In the genomic region with DNA sequence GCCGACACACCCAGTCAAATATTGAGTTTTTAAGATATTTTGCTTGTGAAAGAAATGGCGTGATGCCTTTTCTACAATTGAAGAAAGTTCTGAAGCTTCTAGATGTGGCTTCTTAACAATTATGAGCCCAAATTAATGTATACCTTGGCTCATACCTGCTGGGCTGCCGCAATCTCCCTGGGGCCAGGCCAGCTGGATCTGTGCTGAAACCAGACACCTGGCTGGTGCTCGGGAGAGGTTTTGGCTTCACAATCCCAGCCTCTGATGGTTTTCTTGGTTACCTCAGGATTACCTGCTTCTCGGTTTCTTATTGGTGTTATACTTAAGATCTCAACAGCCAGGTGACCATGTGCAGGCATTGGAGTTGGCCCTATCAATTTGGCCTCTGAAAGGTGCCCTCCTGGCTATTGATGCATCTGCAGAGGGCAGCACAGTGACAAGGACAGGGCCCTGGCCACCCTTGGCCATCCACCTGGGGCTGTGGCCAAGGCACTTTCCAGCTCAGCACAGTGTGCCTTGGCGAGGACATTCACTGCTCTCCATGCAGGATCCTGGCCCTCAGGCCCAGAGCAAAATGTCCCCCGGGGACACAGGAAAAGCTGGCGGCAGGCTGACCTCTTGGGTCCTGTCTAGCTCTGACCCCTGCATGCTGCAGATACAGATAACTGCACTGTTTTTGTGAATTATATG, we compare ENCODE assay signal across 17 cellular contexts.
A peak's percentile ranks its signal among the peaks of the same experiment; 100 is the strongest.
DNase-seq lines count a peak whose midpoint lies in the region; ATAC-seq and TF ChIP-seq lines count a peak whose summit lies in the region.
"Had no signal": no experiment of that assay in that cellular context is flagged by ENCODE, and none has a peak within 500 bp of the region (broad histone marks: within the 10 kb centered on the region; RNA-seq: fewer than 3 reads in every experiment).

No MANE protein-coding gene starts in this region.

- H3K9me3 ChIP-seq in left ventricle myocardium inferior (replicated peaks) (no peaks in the 10 kb centered on the region), body of pancreas (no peaks in the 10 kb centered on the region)
- H3K9me3 ChIP-seq: A549 had no signal

- intact Hi-C loops in left ventricle myocardium superior (cut with micrococcal nuclease), result no loop called here
- intact Hi-C loops in left ventricle myocardium inferior (cut with micrococcal nuclease), result no loop called here
- intact Hi-C loops in body of pancreas (cut with DNase I), result loop anchor here (5.0 to 10.0 kb wide), 2 partner anchors 678 to 1545 kb away; no protein-coding TSS in a partner anchor

- no peaks in the 10 kb centered on the region for H3K36me3 ChIP-seq in left ventricle myocardium inferior
- no peaks in the 10 kb centered on the region for H3K36me3 ChIP-seq in body of pancreas (replicated peaks in 1 of 2; ENCODE audit: insufficient read depth in 1 of 2, low read depth in 2 of 2)
- H3K36me3 ChIP-seq in GM23338 (ENCODE audit: insufficient read depth), result no peaks in the 10 kb centered on the region

- no peaks in the 10 kb centered on the region for H3K79me2 ChIP-seq in GM23338 (replicated peaks; ENCODE audit: insufficient read depth)

- no peak overlapping the region for H3K27ac ChIP-seq in left ventricle myocardium inferior (replicated peaks)
- H3K27ac ChIP-seq in body of pancreas, result no peak overlapping the region
- no peak overlapping the region for H3K27ac ChIP-seq in GM23338 (ENCODE audit: low read depth)
- H3K27ac ChIP-seq: 22Rv1, A549, GM23248, HL-60 had no signal

- WGBS in body of pancreas, 2 donors, result 60 to 61% methylated on average over 7 to 8 of the region's 8 CpGs

- no peak overlapping the region for H3K27ac Mint-ChIP-seq in GM23338
- H3K27ac Mint-ChIP-seq: CD8-positive, alpha-beta T cell had no signal

- H3K4me3 ChIP-seq in left ventricle myocardium inferior, result no peak overlapping the region
- no peak overlapping the region for H3K4me3 ChIP-seq in body of pancreas
- H3K4me3 ChIP-seq in GM23338, result no peak overlapping the region
- H3K4me3 ChIP-seq: A549, GM23248 had no signal

- no peak for TF ChIP-seq POLR2A in body of pancreas (IDR thresholded peaks at IDR 0.05)

- ATAC-seq in left ventricle myocardium superior, result peak; percentile 43
- ATAC-seq in body of pancreas, result no peak
- ATAC-seq in GM23338, result no peak
- ATAC-seq: A549; CD8-positive, alpha-beta T cell had no signal

- no peaks in the 10 kb centered on the region for H3F3A ChIP-seq in GM23338 (replicated peaks; ENCODE audit: low read depth)

- peaks cover 2% of the 10 kb centered on the region for H3K4me1 ChIP-seq in left ventricle myocardium inferior
- H3K4me1 ChIP-seq in body of pancreas, result peaks cover 8% of the 10 kb centered on the region
- H3K4me1 ChIP-seq in GM23338 (ENCODE audit: insufficient read depth), result no peaks in the 10 kb centered on the region
- H3K4me1 ChIP-seq: A549 had no signal

- no peaks in the 10 kb centered on the region for H3K36me3 Mint-ChIP-seq in GM23338 (ENCODE audit: low read depth)
- H3K36me3 Mint-ChIP-seq: CD8-positive, alpha-beta T cell had no signal

- no peaks in the 10 kb centered on the region for H4K20me1 ChIP-seq in GM23338 (replicated peaks; ENCODE audit: insufficient read depth)

- DNase-seq in NCI-H2107 treated with DMSO at 0.1 percent for 48 hours (lab: John Stamatoyannopoulos, UW; ENCODE audit: unreplicated experiment) (peak; percentile 3), NCI-H2107 (lab: John Stamatoyannopoulos, UW) (no peak), left ventricle myocardium superior (no peak), left ventricle myocardium inferior (no peak), body of pancreas (peak in 3 of 4 donors; percentile 25 to 57 (median 46)), GM23338 (ENCODE audit: low spot score) (no peak), NCI-H69 (lab: John Stamatoyannopoulos, UW) (no peak)
- no peak for DNase-seq in stimulated activated CD4-positive, alpha-beta T cell treated with anti-CD3 and anti-CD28 coated beads, Interleukin-2, amount 100 ng/mL, for 24 hours
- DNase-seq: AML-193; Calu3; CD8-positive, alpha-beta T cell; DMS79 treated with DMSO at 0.1 percent for 48 hours; GM23248; HCEC 1CT had no signal

- H3K4me2 ChIP-seq in GM23338, result no peak overlapping the region
- H3K4me2 ChIP-seq: A549 had no signal

- H3K9me3 Mint-ChIP-seq in GM23338, result no peaks in the 10 kb centered on the region
- H3K9me3 Mint-ChIP-seq: CD8-positive, alpha-beta T cell had no signal

- TF ChIP-seq CTCF in left ventricle myocardium inferior (IDR thresholded peaks at IDR 0.05; ENCODE audit: borderline replicate concordance), result no peak
- TF ChIP-seq CTCF in body of pancreas (IDR thresholded peaks at IDR 0.05), result no peak
- no peak for TF ChIP-seq CTCF in GM23338 (conservative IDR thresholded peaks at IDR 0.05; ENCODE audit: low read depth in 2 of 2)

- no peaks in the 10 kb centered on the region for H3K4me1 Mint-ChIP-seq in GM23338

- H3K27me3 Mint-ChIP-seq in GM23338 (ENCODE audit: insufficient read depth, low read depth, poor library complexity), result peaks cover 7% of the 10 kb centered on the region

- H3K9me2 ChIP-seq in GM23338 (ENCODE audit: insufficient read depth), result no peaks in the 10 kb centered on the region

- H3K27me3 ChIP-seq in left ventricle myocardium inferior (ENCODE audit: low read depth) (peaks cover 37% of the 10 kb centered on the region), body of pancreas (no peaks in the 10 kb centered on the region), GM23338 (ENCODE audit: insufficient read depth) (no peaks in the 10 kb centered on the region)

- no peak overlapping the region for H3K4me3 Mint-ChIP-seq in GM23338
- H3K4me3 Mint-ChIP-seq: CD8-positive, alpha-beta T cell had no signal

- no peak overlapping the region for H2AFZ ChIP-seq in GM23338
- H2AFZ ChIP-seq: GM23248 had no signal

TF ChIP-seq in GM23338, 12 proteins besides CTCF, POLR2A, EP300 and RAD21 (continues in another document):
- no peak for TF ChIP-seq JUNB (IDR thresholded peaks at IDR 0.05; ENCODE audit: unreplicated experiment)
- TF ChIP-seq, protein P1, sequence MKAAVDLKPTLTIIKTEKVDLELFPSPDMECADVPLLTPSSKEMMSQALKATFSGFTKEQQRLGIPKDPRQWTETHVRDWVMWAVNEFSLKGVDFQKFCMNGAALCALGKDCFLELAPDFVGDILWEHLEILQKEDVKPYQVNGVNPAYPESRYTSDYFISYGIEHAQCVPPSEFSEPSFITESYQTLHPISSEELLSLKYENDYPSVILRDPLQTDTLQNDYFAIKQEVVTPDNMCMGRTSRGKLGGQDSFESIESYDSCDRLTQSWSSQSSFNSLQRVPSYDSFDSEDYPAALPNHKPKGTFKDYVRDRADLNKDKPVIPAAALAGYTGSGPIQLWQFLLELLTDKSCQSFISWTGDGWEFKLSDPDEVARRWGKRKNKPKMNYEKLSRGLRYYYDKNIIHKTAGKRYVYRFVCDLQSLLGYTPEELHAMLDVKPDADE (IDR thresholded peaks at IDR 0.05), result no peak
- TF ChIP-seq EZH2 (IDR thresholded peaks at IDR 0.05; ENCODE audit: low read depth, unreplicated experiment), result no peak
- TF ChIP-seq REST (IDR thresholded peaks at IDR 0.05; ENCODE audit: unreplicated experiment), result no peak

Comparison
In these comparisons a context has a peak if more than half of its experiments do, and no peak if none do; other contexts are left out.
1. DNase-seq: peak in NCI-H2107 treated with DMSO at 0.1 percent for 48 hours (single experiment) and body of pancreas (3 of 4); none in NCI-H2107 (single experiment), left ventricle myocardium superior (single experiment), left ventricle myocardium inferior (single experiment), GM23338 (single experiment), NCI-H69 (single experiment) and stimulated activated CD4-positive, alpha-beta T cell treated with anti-CD3 and anti-CD28 coated beads, Interleukin-2, amount 100 ng/mL, for 24 hours (0 of 2).